ENCODE assay signal across 1 cellular context in the genomic region with DNA sequence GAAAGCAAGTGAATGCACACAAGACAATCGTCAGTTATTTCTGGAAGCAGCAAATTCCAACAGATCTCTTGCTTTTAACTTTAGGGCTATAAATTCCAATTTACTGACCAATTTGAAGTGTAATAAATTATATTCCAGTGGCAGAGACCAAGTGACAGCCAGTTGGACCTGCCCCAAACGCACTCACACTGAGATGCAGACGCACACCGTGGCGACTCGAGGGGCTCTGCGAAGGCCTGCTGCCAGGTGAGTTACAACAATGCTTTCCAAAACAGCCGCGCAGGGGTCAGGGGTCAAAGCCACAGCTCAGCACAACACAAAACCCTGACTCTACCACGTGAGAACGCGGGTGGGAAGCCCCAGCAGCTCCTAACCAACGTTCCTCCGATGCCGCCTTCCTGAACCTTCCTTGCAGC.
TF ChIP-seq lines count a peak whose summit lies in the region.

No MANE protein-coding gene starts in this region.

TF ChIP-seq in WTC11, 78 proteins besides CTCF, POLR2A, EP300 and RAD21 (continued from another document):
- TF ChIP-seq, protein P1, sequence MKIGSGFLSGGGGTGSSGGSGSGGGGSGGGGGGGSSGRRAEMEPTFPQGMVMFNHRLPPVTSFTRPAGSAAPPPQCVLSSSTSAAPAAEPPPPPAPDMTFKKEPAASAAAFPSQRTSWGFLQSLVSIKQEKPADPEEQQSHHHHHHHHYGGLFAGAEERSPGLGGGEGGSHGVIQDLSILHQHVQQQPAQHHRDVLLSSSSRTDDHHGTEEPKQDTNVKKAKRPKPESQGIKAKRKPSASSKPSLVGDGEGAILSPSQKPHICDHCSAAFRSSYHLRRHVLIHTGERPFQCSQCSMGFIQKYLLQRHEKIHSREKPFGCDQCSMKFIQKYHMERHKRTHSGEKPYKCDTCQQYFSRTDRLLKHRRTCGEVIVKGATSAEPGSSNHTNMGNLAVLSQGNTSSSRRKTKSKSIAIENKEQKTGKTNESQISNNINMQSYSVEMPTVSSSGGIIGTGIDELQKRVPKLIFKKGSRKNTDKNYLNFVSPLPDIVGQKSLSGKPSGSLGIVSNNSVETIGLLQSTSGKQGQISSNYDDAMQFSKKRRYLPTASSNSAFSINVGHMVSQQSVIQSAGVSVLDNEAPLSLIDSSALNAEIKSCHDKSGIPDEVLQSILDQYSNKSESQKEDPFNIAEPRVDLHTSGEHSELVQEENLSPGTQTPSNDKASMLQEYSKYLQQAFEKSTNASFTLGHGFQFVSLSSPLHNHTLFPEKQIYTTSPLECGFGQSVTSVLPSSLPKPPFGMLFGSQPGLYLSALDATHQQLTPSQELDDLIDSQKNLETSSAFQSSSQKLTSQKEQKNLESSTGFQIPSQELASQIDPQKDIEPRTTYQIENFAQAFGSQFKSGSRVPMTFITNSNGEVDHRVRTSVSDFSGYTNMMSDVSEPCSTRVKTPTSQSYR (CRISPR knock-in tag; IDR thresholded peaks at IDR 0.05) = no peak
- TF ChIP-seq, protein P2, sequence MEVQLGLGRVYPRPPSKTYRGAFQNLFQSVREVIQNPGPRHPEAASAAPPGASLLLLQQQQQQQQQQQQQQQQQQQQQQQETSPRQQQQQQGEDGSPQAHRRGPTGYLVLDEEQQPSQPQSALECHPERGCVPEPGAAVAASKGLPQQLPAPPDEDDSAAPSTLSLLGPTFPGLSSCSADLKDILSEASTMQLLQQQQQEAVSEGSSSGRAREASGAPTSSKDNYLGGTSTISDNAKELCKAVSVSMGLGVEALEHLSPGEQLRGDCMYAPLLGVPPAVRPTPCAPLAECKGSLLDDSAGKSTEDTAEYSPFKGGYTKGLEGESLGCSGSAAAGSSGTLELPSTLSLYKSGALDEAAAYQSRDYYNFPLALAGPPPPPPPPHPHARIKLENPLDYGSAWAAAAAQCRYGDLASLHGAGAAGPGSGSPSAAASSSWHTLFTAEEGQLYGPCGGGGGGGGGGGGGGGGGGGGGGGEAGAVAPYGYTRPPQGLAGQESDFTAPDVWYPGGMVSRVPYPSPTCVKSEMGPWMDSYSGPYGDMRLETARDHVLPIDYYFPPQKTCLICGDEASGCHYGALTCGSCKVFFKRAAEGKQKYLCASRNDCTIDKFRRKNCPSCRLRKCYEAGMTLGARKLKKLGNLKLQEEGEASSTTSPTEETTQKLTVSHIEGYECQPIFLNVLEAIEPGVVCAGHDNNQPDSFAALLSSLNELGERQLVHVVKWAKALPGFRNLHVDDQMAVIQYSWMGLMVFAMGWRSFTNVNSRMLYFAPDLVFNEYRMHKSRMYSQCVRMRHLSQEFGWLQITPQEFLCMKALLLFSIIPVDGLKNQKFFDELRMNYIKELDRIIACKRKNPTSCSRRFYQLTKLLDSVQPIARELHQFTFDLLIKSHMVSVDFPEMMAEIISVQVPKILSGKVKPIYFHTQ (CRISPR knock-in tag; IDR thresholded peaks at IDR 0.05) = no peak
- TF ChIP-seq, protein P3, sequence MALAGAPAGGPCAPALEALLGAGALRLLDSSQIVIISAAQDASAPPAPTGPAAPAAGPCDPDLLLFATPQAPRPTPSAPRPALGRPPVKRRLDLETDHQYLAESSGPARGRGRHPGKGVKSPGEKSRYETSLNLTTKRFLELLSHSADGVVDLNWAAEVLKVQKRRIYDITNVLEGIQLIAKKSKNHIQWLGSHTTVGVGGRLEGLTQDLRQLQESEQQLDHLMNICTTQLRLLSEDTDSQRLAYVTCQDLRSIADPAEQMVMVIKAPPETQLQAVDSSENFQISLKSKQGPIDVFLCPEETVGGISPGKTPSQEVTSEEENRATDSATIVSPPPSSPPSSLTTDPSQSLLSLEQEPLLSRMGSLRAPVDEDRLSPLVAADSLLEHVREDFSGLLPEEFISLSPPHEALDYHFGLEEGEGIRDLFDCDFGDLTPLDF (CRISPR knock-in tag; IDR thresholded peaks at IDR 0.05) = no peak
- TF ChIP-seq, protein P4, sequence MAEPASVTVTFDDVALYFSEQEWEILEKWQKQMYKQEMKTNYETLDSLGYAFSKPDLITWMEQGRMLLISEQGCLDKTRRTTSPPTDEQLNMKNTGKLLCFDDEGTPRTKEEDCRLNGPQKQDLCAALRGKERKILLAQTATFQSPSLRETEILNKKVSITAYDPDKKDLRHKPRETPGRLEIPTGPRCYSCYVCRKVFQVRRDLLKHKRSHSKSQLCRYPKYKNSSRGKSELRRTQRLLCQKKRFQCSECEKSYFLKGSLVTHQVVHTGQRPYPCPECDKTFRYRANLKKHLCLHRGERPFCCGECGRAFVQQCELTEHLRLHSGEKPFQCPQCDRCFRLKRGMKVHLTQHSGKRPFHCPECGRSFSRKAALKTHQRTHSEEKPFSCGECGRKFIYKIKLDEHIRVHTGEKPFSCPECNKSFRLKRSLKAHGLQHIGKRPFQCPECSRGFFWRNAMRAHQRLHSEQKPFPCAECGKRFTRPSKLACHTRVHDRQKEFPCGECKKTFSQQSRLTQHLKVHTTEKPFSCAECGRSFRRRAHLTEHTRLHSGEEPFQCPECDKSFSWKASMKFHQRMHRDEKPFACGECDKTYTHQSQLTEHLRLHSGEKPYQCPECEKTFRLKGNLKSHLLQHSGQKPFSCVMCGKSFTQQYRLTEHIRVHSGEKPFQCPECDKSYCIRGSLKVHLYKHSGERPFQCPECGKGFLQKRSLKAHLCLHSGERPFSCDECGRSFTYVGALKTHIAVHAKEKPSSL (CRISPR knock-in tag; conservative IDR thresholded peaks at IDR 0.05) = no peak
- TF ChIP-seq, protein P5, sequence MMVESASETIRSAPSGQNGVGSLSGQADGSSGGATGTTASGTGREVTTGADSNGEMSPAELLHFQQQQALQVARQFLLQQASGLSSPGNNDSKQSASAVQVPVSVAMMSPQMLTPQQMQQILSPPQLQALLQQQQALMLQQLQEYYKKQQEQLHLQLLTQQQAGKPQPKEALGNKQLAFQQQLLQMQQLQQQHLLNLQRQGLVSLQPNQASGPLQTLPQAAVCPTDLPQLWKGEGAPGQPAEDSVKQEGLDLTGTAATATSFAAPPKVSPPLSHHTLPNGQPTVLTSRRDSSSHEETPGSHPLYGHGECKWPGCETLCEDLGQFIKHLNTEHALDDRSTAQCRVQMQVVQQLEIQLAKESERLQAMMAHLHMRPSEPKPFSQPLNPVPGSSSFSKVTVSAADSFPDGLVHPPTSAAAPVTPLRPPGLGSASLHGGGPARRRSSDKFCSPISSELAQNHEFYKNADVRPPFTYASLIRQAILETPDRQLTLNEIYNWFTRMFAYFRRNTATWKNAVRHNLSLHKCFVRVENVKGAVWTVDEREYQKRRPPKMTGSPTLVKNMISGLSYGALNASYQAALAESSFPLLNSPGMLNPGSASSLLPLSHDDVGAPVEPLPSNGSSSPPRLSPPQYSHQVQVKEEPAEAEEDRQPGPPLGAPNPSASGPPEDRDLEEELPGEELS (CRISPR knock-in tag; IDR thresholded peaks at IDR 0.05) = no peak
- TF ChIP-seq CBFB (CRISPR knock-in tag; IDR thresholded peaks at IDR 0.05; ENCODE audit: low read depth) = no peak
TF ChIP-seq in WTC11: peak in this region for 0.
